Comparison of ENCODE assay signal across 14 cellular contexts in the genomic region with DNA sequence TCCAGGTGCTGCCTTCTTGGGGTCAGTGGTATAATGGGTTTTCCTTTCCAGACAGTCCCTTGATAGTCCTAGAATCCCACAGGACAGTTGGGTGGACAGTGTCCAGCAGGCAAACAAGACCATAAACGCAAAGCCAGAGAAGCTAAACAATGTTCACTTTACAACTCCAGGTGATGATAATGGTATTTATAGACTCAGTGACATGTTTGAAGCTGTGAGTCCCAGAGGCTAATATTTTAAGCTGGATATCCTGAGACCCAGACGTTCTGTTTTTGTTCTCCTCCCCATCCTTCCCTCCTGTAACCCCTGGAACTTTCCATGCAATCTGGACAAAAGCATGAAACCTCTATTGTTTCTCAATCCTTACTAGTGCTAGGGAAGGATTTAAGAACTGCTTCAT.
A peak's percentile ranks its signal among the peaks of the same experiment; 100 is the strongest.
DNase-seq lines count a peak whose midpoint lies in the region; ATAC-seq and TF ChIP-seq lines count a peak whose summit lies in the region.
"Had no signal": no experiment of that assay in that cellular context is flagged by ENCODE, and none has a peak within 500 bp of the region (broad histone marks: within the 10 kb centered on the region; RNA-seq: fewer than 3 reads in every experiment).

No MANE protein-coding gene starts in this region.

- H3K9me3 ChIP-seq in SK-N-MC (ENCODE audit: low read depth, low read length) (no peaks in the 10 kb centered on the region; the same call in 1 of the 2 replicates), thoracic aorta (no peaks in the 10 kb centered on the region)
- H3K9me3 ChIP-seq in effector memory CD4-positive, alpha-beta T cell (ENCODE audit: control insufficient read depth, low read length): no peaks in the 10 kb centered on the region
- H3K9me3 ChIP-seq: neutrophil had no signal

- peak overlapping the region; percentile 79 to 99 (median 98) for H3K27ac Mint-ChIP-seq in nephron

- H3K36me3 ChIP-seq in SK-N-MC (ENCODE audit: insufficient read depth, low read length) (no peaks in the 10 kb centered on the region), thoracic aorta (no peaks in the 10 kb centered on the region)
- no peaks in the 10 kb centered on the region for H3K36me3 ChIP-seq in effector memory CD4-positive, alpha-beta T cell (ENCODE audit: control insufficient read depth, insufficient read depth, low read length)
- H3K36me3 ChIP-seq: neutrophil had no signal

- H3K4me3 Mint-ChIP-seq in nephron: no peak overlapping the region

- H3K27ac ChIP-seq in SK-N-MC: peak overlapping the region; percentile 12; the same call in 1 of the 2 replicates
- H3K27ac ChIP-seq in thoracic aorta: peak overlapping the region; percentile 11 to 14
- no peak overlapping the region for H3K27ac ChIP-seq in effector memory CD4-positive, alpha-beta T cell (ENCODE audit: insufficient read depth, low read length, poor library complexity, severe bottlenecking)
- H3K27ac ChIP-seq: PC-9 had no signal

- no peaks in the 10 kb centered on the region for H3K27me3 Mint-ChIP-seq in nephron (ENCODE audit: low read depth)

- H3K9ac ChIP-seq in SK-N-MC (ENCODE audit: insufficient read length): no peak overlapping the region

- H3K4me3 ChIP-seq in SK-N-MC: no peak overlapping the region
- no peak overlapping the region for H3K4me3 ChIP-seq in fibroblast of villous mesenchyme (ENCODE audit: low read depth, low read length)
- H3K4me3 ChIP-seq in thoracic aorta: no peak overlapping the region
- no peak overlapping the region for H3K4me3 ChIP-seq in effector memory CD4-positive, alpha-beta T cell (ENCODE audit: insufficient read depth, low read depth, low read length, poor library complexity, severe bottlenecking)
- H3K4me3 ChIP-seq: K562, PC-9 had no signal

- no peak for TF ChIP-seq CTCF in fibroblast of villous mesenchyme (IDR thresholded peaks at IDR 0.05; ENCODE audit: insufficient read depth, low read depth, low read length)
- TF ChIP-seq CTCF in nephron (IDR thresholded peaks at IDR 0.05; ENCODE audit: unreplicated experiment in 3 of 3): no peak
- no peak for TF ChIP-seq CTCF in thoracic aorta (IDR thresholded peaks at IDR 0.05)

- H3K36me3 Mint-ChIP-seq in nephron (ENCODE audit: low read depth): no peaks in the 10 kb centered on the region

- DNase-seq in SK-N-MC (ENCODE audit: low read depth, low spot score) (no peak), fibroblast of villous mesenchyme (ENCODE audit: low read depth) (peak; percentile 50), thoracic aorta (ENCODE audit: low spot score) (no peak), NCI-H524 (lab: John Stamatoyannopoulos, UW) (no peak), DMS53 (lab: John Stamatoyannopoulos, UW) (no peak)
- DNase-seq in stimulated activated CD8-positive, alpha-beta memory T cell treated with anti-CD3 and anti-CD28 coated beads, Interleukin-4, amount 100 ng/mL, for 48 hours: no peak
- no peak for DNase-seq in effector memory CD4-positive, alpha-beta T cell
- DNase-seq: activated naive CD4-positive, alpha-beta T cell treated with Interleukin-2 at 50 U/mL for 16 hours; NCI-H2081; PC-9 had no signal

- peaks cover 73% of the 10 kb centered on the region for H3K4me1 Mint-ChIP-seq in nephron

- no peaks in the 10 kb centered on the region for H3K27me3 ChIP-seq in thoracic aorta (replicated peaks; ENCODE audit: insufficient read depth)
- no peaks in the 10 kb centered on the region for H3K27me3 ChIP-seq in effector memory CD4-positive, alpha-beta T cell (replicated peaks; ENCODE audit: control insufficient read depth, insufficient read depth, low read length, poor library complexity, severe bottlenecking)
- H3K27me3 ChIP-seq: neutrophil had no signal

- no peak for ATAC-seq in thoracic aorta (ENCODE audit: insufficient number of reproducible peaks, low FRiP score, low read depth)
- ATAC-seq: K562, SK-N-SH treated with all-trans-retinoic acid at 6 μM for 48 hours had no signal

- peaks cover 8 to 56% of the 10 kb centered on the region in 2 donors for H3K4me1 ChIP-seq in thoracic aorta (ENCODE audit: control insufficient read depth in 1 of 2, low read depth in 2 of 2)
- no peaks in the 10 kb centered on the region for H3K4me1 ChIP-seq in effector memory CD4-positive, alpha-beta T cell (ENCODE audit: control insufficient read depth, insufficient read depth, low read length, poor library complexity, severe bottlenecking)

- no peaks in the 10 kb centered on the region for H3K9me3 Mint-ChIP-seq in nephron
